Comparison of ENCODE assay signal across 8 cellular contexts in the genomic region with DNA sequence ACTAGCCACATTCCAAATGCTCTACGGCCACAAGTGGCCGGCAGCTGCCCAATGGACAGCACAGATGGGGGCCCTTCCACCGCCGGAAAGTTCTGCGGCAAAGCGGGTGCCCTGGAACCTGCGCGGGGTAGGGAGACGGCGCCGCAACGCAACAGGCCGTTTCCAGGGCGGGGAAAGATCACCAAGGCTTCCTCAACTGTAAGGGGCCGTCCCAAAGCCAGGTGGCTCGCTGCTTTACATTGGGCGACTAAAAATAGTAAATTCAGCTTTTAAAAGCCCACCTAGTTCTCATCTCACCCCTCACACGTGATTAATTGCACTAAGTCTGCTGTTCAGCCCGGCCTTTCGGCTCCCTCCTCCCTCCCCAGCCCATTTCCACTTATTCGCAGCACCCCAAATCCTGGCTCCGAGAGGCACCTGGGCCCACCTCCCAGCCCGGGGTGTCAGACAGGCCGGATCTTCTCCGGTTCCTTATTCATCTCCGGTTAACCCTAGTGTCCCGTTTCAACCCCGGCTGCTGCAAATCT. TPM values are rescaled to one million over a fixed set of nuclear protein-coding genes. Genes with fewer than 3 reads are reported as not detected.
DNase-seq lines count a peak whose midpoint lies in the region; ATAC-seq and TF ChIP-seq lines count a peak whose summit lies in the region.

No MANE protein-coding gene starts in this region.

- H3K27me3 ChIP-seq in esophagus squamous epithelium (no peaks in the 10 kb centered on the region), upper lobe of right lung (no peaks in the 10 kb centered on the region)

- H3K9me3 Mint-ChIP-seq in activated CD8-positive, alpha-beta memory T cell treated with anti-CD3 and anti-CD28 coated beads, Interleukin-2, amount 10 ng/mL, durations not matched to agents 7 days and 5 days (ENCODE audit: low read depth) = no peaks in the 10 kb centered on the region
- no peaks in the 10 kb centered on the region for H3K9me3 Mint-ChIP-seq in nephron

- peaks cover 12% of the 10 kb centered on the region for H3K36me3 Mint-ChIP-seq in activated CD8-positive, alpha-beta memory T cell treated with anti-CD3 and anti-CD28 coated beads, Interleukin-2, amount 10 ng/mL, durations not matched to agents 7 days and 5 days
- peaks cover 19% of the 10 kb centered on the region for H3K36me3 Mint-ChIP-seq in nephron (ENCODE audit: low read depth)

- peaks cover 0 to 34% (median under 1%) of the 10 kb centered on the region in 3 donors for H3K36me3 ChIP-seq in esophagus squamous epithelium
- H3K36me3 ChIP-seq in upper lobe of right lung = peaks cover 33% of the 10 kb centered on the region

- H3K9me3 ChIP-seq in esophagus squamous epithelium (no peaks in the 10 kb centered on the region), upper lobe of right lung (no peaks in the 10 kb centered on the region)

- H3K27me3 Mint-ChIP-seq in activated CD8-positive, alpha-beta memory T cell treated with anti-CD3 and anti-CD28 coated beads, Interleukin-2, amount 10 ng/mL, durations not matched to agents 7 days and 5 days = peaks cover 9% of the 10 kb centered on the region
- H3K27me3 Mint-ChIP-seq in nephron (ENCODE audit: low read depth) = peaks cover 16% of the 10 kb centered on the region

- peaks cover 19% of the 10 kb centered on the region for H3K4me1 Mint-ChIP-seq in activated CD8-positive, alpha-beta memory T cell treated with anti-CD3 and anti-CD28 coated beads, Interleukin-2, amount 10 ng/mL, durations not matched to agents 7 days and 5 days
- no peaks in the 10 kb centered on the region for H3K4me1 Mint-ChIP-seq in nephron

- 0% methylated on average over 28 of the region's 28 CpGs for WGBS in esophagus squamous epithelium, 2 donors

- CTCF ChIA-PET in activated CD8-positive, alpha-beta memory T cell treated with anti-CD3 and anti-CD28 coated beads, Interleukin-2, amount 10 ng/mL, durations not matched to agents 7 days and 5 days (lab: Charles Lee) = interaction anchor here (0.7 to 4.6 kb wide), 10 partner anchors 10 to 217 kb away, joined by 3 to 34 read pairs (median 3); partner anchors contain the start of genes PAXBP1 and SYNJ1

- TF ChIP-seq POLR2A in esophagus squamous epithelium (IDR thresholded peaks at IDR 0.05) = no peak

- TF ChIP-seq CTCF in esophagus squamous epithelium (IDR thresholded peaks at IDR 0.05) = no peak
- TF ChIP-seq CTCF in nephron (IDR thresholded peaks at IDR 0.05; ENCODE audit: unreplicated experiment in 3 of 3) = no peak
- no peak for TF ChIP-seq CTCF in upper lobe of right lung (IDR thresholded peaks at IDR 0.05)

- H3K4me1 ChIP-seq in esophagus squamous epithelium (peaks cover 7 to 30% (median 12%) of the 10 kb centered on the region in 3 donors), upper lobe of right lung (peaks cover 13% of the 10 kb centered on the region)

- peak overlapping the region; percentile 67 to 98 (median 91) for H3K4me3 ChIP-seq in esophagus squamous epithelium
- peak overlapping the region; percentile 71 for H3K4me3 ChIP-seq in upper lobe of right lung

- H3K27ac ChIP-seq in esophagus squamous epithelium = peak overlapping the region; percentile 79 to 96 (median 95)
- peak overlapping the region; percentile 96 for H3K27ac ChIP-seq in upper lobe of right lung

- H3K4me3 Mint-ChIP-seq in activated CD8-positive, alpha-beta memory T cell treated with anti-CD3 and anti-CD28 coated beads, Interleukin-2, amount 10 ng/mL, durations not matched to agents 7 days and 5 days = peak overlapping the region; percentile 98
- peak overlapping the region; percentile 96 to 98 (median 98) for H3K4me3 Mint-ChIP-seq in nephron

- intact Hi-C loops in esophagus squamous epithelium (cut with DNase I) (no loop called here), upper lobe of right lung (cut with DNase I) (no loop called here)

- ATAC-seq in GM19395 (IDR thresholded peaks at IDR 0.05; ENCODE audit: unreplicated experiment) = peak; percentile 13
- ATAC-seq in activated CD8-positive, alpha-beta memory T cell treated with anti-CD3 and anti-CD28 coated beads, Interleukin-2, amount 10 ng/mL, durations not matched to agents 7 days and 5 days = peak; percentile 27
- ATAC-seq in upper lobe of right lung = peak; percentile 41
- no peak for ATAC-seq in HG02642 (IDR thresholded peaks at IDR 0.05; ENCODE audit: poor library complexity, unreplicated experiment)

- peak overlapping the region; percentile 90 for H3K27ac Mint-ChIP-seq in activated CD8-positive, alpha-beta memory T cell treated with anti-CD3 and anti-CD28 coated beads, Interleukin-2, amount 10 ng/mL, durations not matched to agents 7 days and 5 days
- H3K27ac Mint-ChIP-seq in nephron = peak overlapping the region; percentile 99 to 100 (median 99)

- DNase-seq in AG08396 (ENCODE audit: low spot score) (peak; percentile 57), NCI-H128 (lab: John Stamatoyannopoulos, UW; ENCODE audit: unreplicated experiment) (peak; percentile 6), esophagus squamous epithelium (lab: John Stamatoyannopoulos, UW) (no peak), upper lobe of right lung (peak; percentile 73)
- peak; percentile 66 for DNase-seq in activated CD8-positive, alpha-beta memory T cell treated with anti-CD3 and anti-CD28 coated beads, Interleukin-2, amount 10 ng/mL, durations not matched to agents 7 days and 5 days

RNA-seq across cellular contexts. Expression of gene CFAP298, which starts 0.6 kb away (rescaled TPM):
- total RNA-seq in activated CD8-positive, alpha-beta memory T cell treated with anti-CD3 and anti-CD28 coated beads, Interleukin-2, amount 10 ng/mL, durations not matched to agents 7 days and 5 days = 10 to 100 TPM; 40.1 to 40.4 TPM
- total RNA-seq in esophagus squamous epithelium = 10 to 100 TPM; 24.2 to 34.8 (median 28.2) TPM
- total RNA-seq in upper lobe of right lung = 30.7 TPM

RNA-seq across cellular contexts. Expression of gene TCP10L, which starts 26.2 kb away (rescaled TPM):
- not detected for total RNA-seq in activated CD8-positive, alpha-beta memory T cell treated with anti-CD3 and anti-CD28 coated beads, Interleukin-2, amount 10 ng/mL, durations not matched to agents 7 days and 5 days
- total RNA-seq in esophagus squamous epithelium = 1 to 10 TPM in 1 of 4 donors, under 1 TPM in 1, not detected in 2; 0.19 to 5.6 TPM
- total RNA-seq in upper lobe of right lung = 0.78 TPM
